8 cellular contexts compared by ENCODE assay signal in the genomic region with DNA sequence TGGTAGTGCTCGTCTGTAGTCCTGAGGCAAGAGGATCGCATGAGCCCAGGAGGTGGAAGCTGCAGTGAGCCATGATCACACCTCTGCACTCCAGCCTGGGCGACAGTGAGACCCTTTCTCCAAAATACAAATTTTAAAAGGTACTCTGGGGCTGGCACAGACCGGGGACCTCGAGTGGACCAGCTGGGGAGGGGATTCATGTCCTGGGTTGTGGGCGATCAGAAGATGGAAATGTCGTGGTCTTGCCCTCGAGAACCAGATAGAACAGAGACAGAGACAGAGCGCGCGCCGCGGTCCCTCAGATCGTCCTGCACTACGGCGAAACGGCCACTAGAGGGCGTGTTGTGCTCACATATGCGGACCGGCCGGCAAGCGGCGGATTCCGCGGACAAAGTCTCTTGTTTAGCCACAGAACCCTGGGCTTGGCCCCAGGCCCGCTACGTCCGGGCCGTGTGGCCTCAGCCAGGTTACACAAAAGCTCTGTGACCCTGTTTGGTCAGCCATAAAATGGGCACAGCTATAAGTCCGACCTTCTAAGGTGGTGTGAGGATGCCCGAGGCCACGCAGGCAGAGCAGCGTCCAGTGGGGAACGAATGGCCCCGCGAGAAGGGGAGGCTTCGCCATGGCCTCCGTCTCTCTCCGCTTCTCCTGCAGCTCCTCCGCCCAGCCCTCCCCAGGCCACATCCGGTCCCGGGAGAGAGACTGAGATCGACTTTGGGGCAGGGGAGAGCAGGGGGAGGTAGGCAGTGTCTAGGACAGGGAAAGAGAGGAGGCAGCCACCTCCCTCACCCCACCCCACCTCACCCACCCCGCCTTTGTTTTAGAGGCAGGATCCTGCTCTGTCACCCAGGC. TPM values are rescaled to one million over a fixed set of nuclear protein-coding genes. Genes with fewer than 3 reads are reported as not detected.
DNase-seq lines count a peak whose midpoint lies in the region; ATAC-seq and TF ChIP-seq lines count a peak whose summit lies in the region.

No MANE protein-coding gene starts in this region.

- peak overlapping the region; percentile 39 for H3K27ac ChIP-seq in CD4-positive, alpha-beta T cell (ENCODE audit: low read depth, low read length)

- no peaks in the 10 kb centered on the region for H3K36me3 Mint-ChIP-seq in CD4-positive, alpha-beta T cell (ENCODE audit: low read depth)

- WGBS in lower leg skin, 2 donors, result 3% methylated on average over 37 to 43 of the region's 44 CpGs

- ATAC-seq in CD4-positive, alpha-beta T cell (ENCODE audit: poor library complexity), result peak; percentile 88
- ATAC-seq in HG02798 (IDR thresholded peaks at IDR 0.05; ENCODE audit: poor library complexity, unreplicated experiment) (peak; percentile 64), HG03565 (IDR thresholded peaks at IDR 0.05; ENCODE audit: unreplicated experiment) (no peak)

- H3K4me3 ChIP-seq in lower leg skin (ENCODE audit: low read depth, poor library complexity, severe bottlenecking), result no peak overlapping the region

- H3K4me1 Mint-ChIP-seq in CD4-positive, alpha-beta T cell (ENCODE audit: low read depth), result peaks cover 53% of the 10 kb centered on the region

- TF ChIP-seq CTCF in CD4-positive, alpha-beta T cell (IDR thresholded peaks at IDR 0.05), result peak; percentile 99
- peak in 1 of 3 donors; percentile 82 for TF ChIP-seq CTCF in lower leg skin (IDR thresholded peaks at IDR 0.05)

- TF ChIP-seq POLR2A in lower leg skin (IDR thresholded peaks at IDR 0.05), result no peak

- H3K27me3 ChIP-seq in CD4-positive, alpha-beta T cell (ENCODE audit: control insufficient read depth, insufficient read depth, low read length), result no peaks in the 10 kb centered on the region

- no peaks in the 10 kb centered on the region for H3K27me3 Mint-ChIP-seq in CD4-positive, alpha-beta T cell

- peak overlapping the region; percentile 91 for H3K27ac Mint-ChIP-seq in CD4-positive, alpha-beta T cell

- H3K9me3 Mint-ChIP-seq in CD4-positive, alpha-beta T cell, result no peaks in the 10 kb centered on the region

- H3K4me3 Mint-ChIP-seq in CD4-positive, alpha-beta T cell, result peak overlapping the region; percentile 79

- peak; percentile 71 to 91 (median 82) for DNase-seq in CD4-positive, alpha-beta T cell
- DNase-seq in NCI-H526 treated with DMSO at 0.1 percent for 48 hours (lab: John Stamatoyannopoulos, UW) (peak; percentile 74), dermis microvascular lymphatic vessel endothelial cell (ENCODE audit: low read depth in 2 of 2) (peak; percentile 44 to 78), lower leg skin (ENCODE audit: low spot score in 2 of 2) (peak; percentile 80 to 96)
- DNase-seq in activated CD4-positive, alpha-beta T cell treated with anti-CD3 and anti-CD28 coated beads, Interleukin-2, amount 50 U/mL, for 4 hours, result peak; percentile 80 to 83
- DNase-seq in stimulated activated CD4-positive, alpha-beta T cell treated with anti-CD3 and anti-CD28 coated beads, Interleukin-4, amount 100 ng/mL, for 1 hour, result peak; percentile 84

- CTCF ChIA-PET in CD4-positive, alpha-beta T cell (lab: Charles Lee), result interaction anchor here (0.6 to 6.3 kb wide), 11 partner anchors 9 to 137 kb away, joined by 3 to 60 read pairs (median 5); no protein-coding TSS in a partner anchor

- intact Hi-C loops in CD4-positive, alpha-beta T cell (cut with DNase I, micrococcal nuclease), result loop anchor here (1.0 to 5.0 kb wide), 7 partner anchors 15 to 340 kb away; partner anchors contain the start of gene SBK1 (in 1 of the 2)
- intact Hi-C loops in lower leg skin (cut with DNase I; ENCODE audit: low total_unique reads), result no loop called here

- H3K9me3 ChIP-seq in CD4-positive, alpha-beta T cell (ENCODE audit: control insufficient read depth, low read length), result no peaks in the 10 kb centered on the region

- POLR2A ChIA-PET in CD4-positive, alpha-beta T cell (lab: Charles Lee), result interaction anchor here (0.7 to 3.3 kb wide), 17 partner anchors 15 to 276 kb away, joined by 3 to 54 read pairs (median 4); partner anchors contain the start of genes APOBR, SBK1 and SGF29

RNA-seq across cellular contexts. Expression of gene SBK1, which starts 14.6 kb away (rescaled TPM):
- 10 to 100 TPM; 13.0 to 13.5 TPM for total RNA-seq in CD4-positive, alpha-beta T cell
- under 0.01 and 0.13 TPM in 2 replicates for total RNA-seq in dermis microvascular lymphatic vessel endothelial cell
- 1 to 10 TPM; 1.3 to 2.7 (median 1.8) TPM for total RNA-seq in lower leg skin
